ENCODE assay signal across 24 cellular contexts in the genomic region with DNA sequence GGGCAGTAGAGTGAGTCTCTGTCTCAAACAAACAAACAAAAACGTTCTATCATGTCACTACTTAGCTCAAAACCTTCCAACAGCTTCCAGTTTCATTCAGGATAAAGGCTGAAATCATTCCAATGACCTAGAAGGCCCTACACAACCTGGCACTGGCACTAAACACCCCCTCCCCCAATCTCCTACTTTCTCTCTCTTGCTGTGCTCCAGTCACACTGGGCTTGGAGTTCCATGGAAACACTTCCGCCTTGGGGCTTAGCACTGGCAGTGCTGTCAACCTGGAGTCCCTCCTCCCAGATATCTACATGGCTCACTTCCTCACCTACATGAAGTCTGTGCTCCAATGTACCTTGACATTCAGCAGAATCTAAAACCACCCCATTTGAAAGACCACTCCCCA.
DNase-seq lines count a peak whose midpoint lies in the region; ATAC-seq, FAIRE-seq and TF ChIP-seq lines count a peak whose summit lies in the region.
"Had no signal": no experiment of that assay in that cellular context is flagged by ENCODE, and none has a peak within 500 bp of the region (broad histone marks: within the 10 kb centered on the region; RNA-seq: fewer than 3 reads in every experiment).

No MANE protein-coding gene starts in this region.

- ATAC-seq in K562 = peak; percentile 42; the same call in 1 of the 3 replicates
- ATAC-seq: PC-3, SK-N-SH treated with all-trans-retinoic acid at 6 μM for 48 hours, T-cell had no signal

- dilution Hi-C loops in keratinocyte (cut with MboI; ENCODE audit: extremely low pct_ligation_motif_present, low sequenced_read_pairs) = no loop called here

- H4K20me1 ChIP-seq in H9 (ENCODE audit: control insufficient read depth, insufficient read depth, insufficient read length) (no peaks in the 10 kb centered on the region), K562 (replicated peaks; ENCODE audit: control insufficient read depth, insufficient read depth, low read length) (no peaks in the 10 kb centered on the region), keratinocyte (ENCODE audit: control insufficient read depth, extremely low read depth, insufficient read depth, low read length) (no peaks in the 10 kb centered on the region), osteoblast (ENCODE audit: insufficient read depth, low read length) (no peaks in the 10 kb centered on the region), MM.1S (ENCODE audit: insufficient read depth, low read length) (no peaks in the 10 kb centered on the region)

- H2BK20ac ChIP-seq in H9 (ENCODE audit: low read depth, low read length, poor library complexity, severe bottlenecking) = no peak overlapping the region

- H3K36me3 Mint-ChIP-seq in H9 (ENCODE audit: insufficient read depth in 1 of 3, low read depth in 3 of 3) = peaks cover 0 to 4% (median 4%) of the 10 kb centered on the region in 3 experiments; a peak in 3 of 7 replicates
- H3K36me3 Mint-ChIP-seq in type B pancreatic cell = peaks cover 38% of the 10 kb centered on the region
- H3K36me3 Mint-ChIP-seq: T-cell had no signal

- no peak overlapping the region for H2BK120ac ChIP-seq in H9 (ENCODE audit: low read depth, low read length, poor library complexity, severe bottlenecking)

- WGBS in H9 (ENCODE audit: extremely low coverage, insufficient read length, low lambda C conversion rate) = no CpG with 5 or more reads among the region's 2 CpGs
- 19% methylated on average over 2 of the region's 2 CpGs for WGBS in K562 (ENCODE audit: insufficient coverage, low coverage, missing lambda C conversion rate)

- H3K27me3 Mint-ChIP-seq in H9 (ENCODE audit: low read depth) (no peaks in the 10 kb centered on the region), type B pancreatic cell (no peaks in the 10 kb centered on the region)
- H3K27me3 Mint-ChIP-seq: B cell had no signal

- TF ChIP-seq POLR2A in K562 (conservative IDR thresholded peaks at IDR 0.05) = no peak

- H4K5ac ChIP-seq in H9 (ENCODE audit: insufficient read length, low read depth, low read length) = no peak overlapping the region

- H3K4me2 ChIP-seq in H9 (ENCODE audit: insufficient read depth, insufficient read length, low read length) (no peak overlapping the region), K562 (ENCODE audit: insufficient read depth, low read length) (no peak overlapping the region), keratinocyte (ENCODE audit: control insufficient read depth, extremely low read depth, insufficient read depth, low read depth, low read length) (no peak overlapping the region), osteoblast (ENCODE audit: insufficient read depth, low read length) (no peak overlapping the region), MM.1S (ENCODE audit: low read depth, low read length) (no peak overlapping the region)

- in situ Hi-C loops in K562 (cut with MboI) = no loop called here

- no peak overlapping the region for H3K23ac ChIP-seq in H9 (ENCODE audit: insufficient read length, low read depth, low read length)

- no peak overlapping the region for H3K18ac ChIP-seq in H9 (ENCODE audit: insufficient read length, low read depth, low read length)

- no peak for TF ChIP-seq RAD21 in K562 (CRISPR knock-in tag; conservative IDR thresholded peaks at IDR 0.05 in 1 of 2, IDR thresholded peaks at IDR 0.05 in 1 of 2)

- POLR2A ChIA-PET in K562 (lab: Yijun Ruan, JAX) = interaction anchor here (1.4 kb wide), 1 partner anchor 12 kb away, joined by 8 read pairs; no protein-coding TSS in a partner anchor

- H2BK12ac ChIP-seq in H9 (ENCODE audit: insufficient read length, low read depth, low read length) = no peak overlapping the region

- peaks cover 2% of the 10 kb centered on the region for H3K23me2 ChIP-seq in H9 (ENCODE audit: insufficient read length, low read depth, low read length, poor library complexity, severe bottlenecking)

- H3K79me1 ChIP-seq in H9 (ENCODE audit: insufficient read depth, low read depth, low read length, poor library complexity, severe bottlenecking) = no peaks in the 10 kb centered on the region

- no peak overlapping the region for H3K4ac ChIP-seq in H9 (ENCODE audit: low read depth, low read length)

- TF ChIP-seq CTCF in H9 (conservative IDR thresholded peaks at IDR 0.05) (no peak), K562 (IDR thresholded peaks at IDR 0.05 in 2 of 3, conservative IDR thresholded peaks at IDR 0.05 in 1 of 3; ENCODE audit: insufficient read depth in 2 of 3, low read depth in 1 of 3, low read length in 3 of 3) (no peak), keratinocyte (optimal IDR thresholded peaks at IDR 0.05 in 1 of 3, IDR thresholded peaks at IDR 0.05 in 1 of 3, conservative IDR thresholded peaks at IDR 0.05 in 1 of 3; ENCODE audit: extremely low read depth in 1 of 3, insufficient read depth in 2 of 3, low read length in 3 of 3) (no peak), type B pancreatic cell (conservative IDR thresholded peaks at IDR 0.05) (no peak), osteoblast (IDR thresholded peaks at IDR 0.05; ENCODE audit: extremely low read depth, low read depth, low read length) (no peak), MM.1S (IDR thresholded peaks at IDR 0.05; ENCODE audit: low read length) (no peak)

- no peaks in the 10 kb centered on the region for H3K9me2 ChIP-seq in MM.1S (replicated peaks; ENCODE audit: insufficient read depth, low read length)

- H3T11ph ChIP-seq in H9 (ENCODE audit: low read length) = no peak overlapping the region

- H3F3A ChIP-seq in MM.1S (ENCODE audit: insufficient read depth, low read length) = no peaks in the 10 kb centered on the region

- H3K9me1 ChIP-seq in K562 (ENCODE audit: control insufficient read depth, insufficient read depth, low read length) (no peaks in the 10 kb centered on the region), keratinocyte (ENCODE audit: control insufficient read depth, extremely low read depth, insufficient read depth, low read length) (no peaks in the 10 kb centered on the region)

- no peak overlapping the region for H2BK15ac ChIP-seq in H9 (ENCODE audit: low read depth, low read length)

- H3K4me3 Mint-ChIP-seq in H9 (no peak overlapping the region), type B pancreatic cell (peak overlapping the region; percentile 53)
- H3K4me3 Mint-ChIP-seq: B cell; CD4-positive, alpha-beta T cell; HFFc6; T-cell had no signal

- H3K79me2 ChIP-seq in H9 (ENCODE audit: insufficient read depth, low read length) (no peaks in the 10 kb centered on the region), K562 (ENCODE audit: control insufficient read depth, insufficient read depth, low read length) (no peaks in the 10 kb centered on the region), keratinocyte (ENCODE audit: control insufficient read depth, insufficient read depth, low read length) (no peaks in the 10 kb centered on the region), osteoblast (ENCODE audit: insufficient read depth, low read length) (no peaks in the 10 kb centered on the region), MM.1S (ENCODE audit: low read length) (no peaks in the 10 kb centered on the region)

- H3K9ac ChIP-seq in H9 (ENCODE audit: extremely low read depth, insufficient read length, low read length) = no peak overlapping the region
- no peak overlapping the region for H3K9ac ChIP-seq in K562 (ENCODE audit: insufficient read depth in 1 of 2, low read depth in 2 of 2, low read length in 2 of 2)
- no peak overlapping the region for H3K9ac ChIP-seq in keratinocyte (ENCODE audit: control insufficient read depth, extremely low read depth, insufficient read depth, low read length)
- H3K9ac ChIP-seq in MM.1S (ENCODE audit: low read length) = no peak overlapping the region

- H3K4me1 ChIP-seq in H9 (ENCODE audit: insufficient read depth, low read length) (peaks cover 8% of the 10 kb centered on the region; the same call in 1 of the 2 replicates), K562 (replicated peaks in 1 of 2; ENCODE audit: control insufficient read depth in 2 of 2, insufficient read depth in 2 of 2, low read length in 2 of 2) (no peaks in the 10 kb centered on the region; a peak in 1 of 5 replicates), keratinocyte (ENCODE audit: control insufficient read depth, extremely low read depth, insufficient read depth, low read length) (peaks cover 14% of the 10 kb centered on the region), osteoblast (ENCODE audit: insufficient read depth, low read length) (no peaks in the 10 kb centered on the region), MM.1S (ENCODE audit: low read length) (no peaks in the 10 kb centered on the region)

- no peak overlapping the region for H2AK5ac ChIP-seq in H9 (ENCODE audit: insufficient read length, low read length)

- no peak overlapping the region for H4K91ac ChIP-seq in H9 (ENCODE audit: insufficient read length, low read depth, low read length)

- no peak overlapping the region for H3K56ac ChIP-seq in H9 (ENCODE audit: insufficient read length, low read depth, low read length)

- H3K4me1 Mint-ChIP-seq in H9 (peaks cover 42 to 50% of the 10 kb centered on the region in 2 experiments), type B pancreatic cell (ENCODE audit: unreplicated experiment) (peaks cover 6% of the 10 kb centered on the region)
- H3K4me1 Mint-ChIP-seq: B cell, T-cell had no signal

- no peaks in the 10 kb centered on the region for H3K9me3 Mint-ChIP-seq in H9
- H3K9me3 Mint-ChIP-seq in type B pancreatic cell = no peaks in the 10 kb centered on the region
- H3K9me3 Mint-ChIP-seq: CD4-positive, alpha-beta T cell; HFFc6; T-cell had no signal

- H2AFZ ChIP-seq in H9 (ENCODE audit: low read length) = no peak overlapping the region
- H2AFZ ChIP-seq in K562 (ENCODE audit: low read depth, low read length) = peak overlapping the region; percentile 34; the same call in 1 of the 2 replicates
- H2AFZ ChIP-seq in keratinocyte (ENCODE audit: control insufficient read depth, low read length) = peak overlapping the region; percentile 40
- no peak overlapping the region for H2AFZ ChIP-seq in osteoblast (ENCODE audit: low read length)
- H2AFZ ChIP-seq in MM.1S (ENCODE audit: low read length) = no peak overlapping the region

- CTCF ChIA-PET in K562 (lab: Yijun Ruan, JAX; ENCODE audit: low intra/inter-chr PET ratio) = no interaction called here

- FAIRE-seq in K562 (lab: Jason Lieb, UNC) (no peak), keratinocyte (lab: Jason Lieb, UNC) (no peak)
- FAIRE-seq: H54 had no signal

- H3K27ac Mint-ChIP-seq in H9 (peak overlapping the region in 2 of 3 experiments; percentile 58 to 81; a peak in 5 of 7 replicates), type B pancreatic cell (peak overlapping the region; percentile 81)
- H3K27ac Mint-ChIP-seq: B cell; CD4-positive, alpha-beta T cell; HFFc6; T-cell had no signal

- no peaks in the 10 kb centered on the region for H3K36me3 ChIP-seq in K562 (ENCODE audit: control insufficient read depth, insufficient read depth, low read length)
- H3K36me3 ChIP-seq in keratinocyte (ENCODE audit: control insufficient read depth in 2 of 2, extremely low read depth in 1 of 2, insufficient read depth in 2 of 2, low read length in 2 of 2) = no peaks in the 10 kb centered on the region
- peaks cover 11% of the 10 kb centered on the region for H3K36me3 ChIP-seq in osteoblast (ENCODE audit: insufficient read depth, low read length)
- no peaks in the 10 kb centered on the region for H3K36me3 ChIP-seq in MM.1S (replicated peaks; ENCODE audit: insufficient read depth, low read length)
- H3K36me3 ChIP-seq: MG63 had no signal

- no peak for DNase-seq in H9
- DNase-seq in K562 (ENCODE audit: extremely low read depth in 1 of 4, low spot score in 3 of 4) = no peak
- DNase-seq in keratinocyte (ENCODE audit: low read depth, low spot score) = no peak
- peak; percentile 3 for DNase-seq in type B pancreatic cell (ENCODE audit: extremely low spot score, unreplicated experiment)
- DNase-seq in osteoblast (ENCODE audit: insufficient read length, low spot score, missing footprints) = no peak
- DNase-seq in NCI-H226 = no peak
- no peak for DNase-seq in MM.1S
- DNase-seq: CD4-positive, alpha-beta T cell; DMS79; HFFc6; IMR-90; Karpas-422; MG63; NCI-H1092 treated with DMSO at 0.1 percent for 48 hours; NCI-H1694; NCI-H2081 treated with DMSO at 0.1 percent for 48 hours; NCI-H524; PC-3; SIG-M5; T-cell had no signal

- H2BK5ac ChIP-seq in H9 (ENCODE audit: insufficient read length, low read length) = no peak overlapping the region

- no peak for TF ChIP-seq EP300 in K562 (IDR thresholded peaks at IDR 0.05; ENCODE audit: low read length)

- H3K27me3 ChIP-seq in H9 (ENCODE audit: insufficient read depth, low read length) = no peaks in the 10 kb centered on the region
- peaks cover 3 to 5% of the 10 kb centered on the region in 2 experiments; a peak in 4 of 5 replicates for H3K27me3 ChIP-seq in K562 (ENCODE audit: control insufficient read depth in 2 of 2, insufficient read depth in 2 of 2, low read length in 2 of 2)
- no peaks in the 10 kb centered on the region for H3K27me3 ChIP-seq in keratinocyte (ENCODE audit: control insufficient read depth, extremely low read depth, insufficient read depth, low read length)
- no peaks in the 10 kb centered on the region for H3K27me3 ChIP-seq in osteoblast (ENCODE audit: insufficient read depth, low read length)
- no peaks in the 10 kb centered on the region for H3K27me3 ChIP-seq in MM.1S (replicated peaks; ENCODE audit: insufficient read depth, low read length)
- H3K27me3 ChIP-seq: MG63 had no signal

- no peak overlapping the region for H3K14ac ChIP-seq in H9 (ENCODE audit: insufficient read depth, low read length)

- H3K27ac ChIP-seq in H9 (ENCODE audit: insufficient read length, low read depth, low read length) (no peak overlapping the region), K562 (ENCODE audit: extremely low read depth, low read depth, low read length) (no peak overlapping the region), keratinocyte (ENCODE audit: control insufficient read depth, insufficient read depth, low read length) (no peak overlapping the region), osteoblast (ENCODE audit: low read depth, low read length) (no peak overlapping the region), MM.1S (ENCODE audit: low read length) (no peak overlapping the region)
- H3K27ac ChIP-seq: RWPE1 had no signal

- H3K4me3 ChIP-seq in K562 = no peak overlapping the region
- H3K4me3 ChIP-seq in keratinocyte (ENCODE audit: control insufficient read depth in 2 of 3, extremely low read depth in 1 of 3, insufficient read depth in 2 of 3, low read depth in 1 of 3, low read length in 3 of 3) = no peak overlapping the region
- H3K4me3 ChIP-seq in osteoblast (ENCODE audit: insufficient read depth, low read length) = no peak overlapping the region
- H3K4me3 ChIP-seq in MM.1S (ENCODE audit: low read length) = no peak overlapping the region
- H3K4me3 ChIP-seq: MG63 had no signal

- H3K9me3 ChIP-seq in H9 (ENCODE audit: control insufficient read depth, low read depth, low read length) = no peaks in the 10 kb centered on the region
- no peaks in the 10 kb centered on the region for H3K9me3 ChIP-seq in K562 (replicated peaks; ENCODE audit: control insufficient read depth, insufficient read depth, low read depth, low read length)
- no peaks in the 10 kb centered on the region for H3K9me3 ChIP-seq in keratinocyte (ENCODE audit: control insufficient read depth, low read depth, low read length)
- H3K9me3 ChIP-seq in osteoblast (ENCODE audit: low read depth, low read length) = no peaks in the 10 kb centered on the region
- H3K9me3 ChIP-seq in MM.1S (replicated peaks; ENCODE audit: insufficient read depth, low read length) = no peaks in the 10 kb centered on the region
- H3K9me3 ChIP-seq: MG63 had no signal

- H4K8ac ChIP-seq in H9 (replicated peaks; ENCODE audit: insufficient read length, low read depth, low read length) = no peak overlapping the region

- intact Hi-C loops in K562 (cut with micrococcal nuclease) = loop anchor here (5.0 kb wide), 1 partner anchor 139 kb away; no protein-coding TSS in a partner anchor

- BruUV-seq in K562 (replicated peaks; lab: Mats Ljungman, UMichigan) = no TSS peak

Comparison
In these comparisons a context has a peak if more than half of its experiments do, and no peak if none do; other contexts are left out.
1. H2AFZ ChIP-seq: peak in K562 (single experiment) and keratinocyte (single experiment); none in H9 (single experiment), osteoblast (single experiment) and MM.1S (single experiment).